24 cellular contexts compared by ENCODE assay signal in the genomic region with DNA sequence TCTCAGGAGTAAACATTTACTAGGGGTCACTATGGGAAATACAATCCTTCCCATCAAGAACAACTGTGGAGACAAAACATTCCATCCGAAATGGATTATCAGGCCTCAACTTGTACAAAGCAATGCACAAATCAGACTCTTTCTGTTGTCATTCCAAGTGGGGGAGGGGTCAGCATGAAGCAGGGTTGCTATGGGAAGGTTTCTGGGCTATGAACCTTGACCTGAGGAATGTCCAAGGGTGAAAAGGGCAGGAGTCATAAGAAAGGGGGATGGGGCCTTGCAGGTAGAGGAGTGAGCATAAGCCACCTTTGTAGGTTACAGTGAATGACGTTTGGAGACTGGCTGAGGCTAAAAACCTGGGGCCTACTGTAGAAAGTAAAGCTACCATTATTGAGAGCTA. TPM values are rescaled to one million over a fixed set of nuclear protein-coding genes. Genes with fewer than 3 reads are reported as not detected.
DNase-seq lines count a peak whose midpoint lies in the region; ATAC-seq and TF ChIP-seq lines count a peak whose summit lies in the region.
"Had no signal": no experiment of that assay in that cellular context is flagged by ENCODE, and none has a peak within 500 bp of the region (broad histone marks: within the 10 kb centered on the region; RNA-seq: fewer than 3 reads in every experiment).

No MANE protein-coding gene starts in this region.

- POLR2A ChIA-PET in naive thymus-derived CD8-positive, alpha-beta T cell (lab: Charles Lee), result no interaction called here

- DNase-seq in NCI-H526 treated with DMSO at 0.1 percent for 48 hours (lab: John Stamatoyannopoulos, UW) (peak; percentile 57), mesothelial cell of epicardium (ENCODE audit: low spot score in 2 of 2, unreplicated experiment in 2 of 2) (no peak), mucosa of descending colon (no peak), HCEC 1CT (no peak), COR-L47 (lab: John Stamatoyannopoulos, UW) (no peak)
- DNase-seq in naive thymus-derived CD8-positive, alpha-beta T cell, result no peak
- DNase-seq: activated CD4-positive, alpha-beta T cell treated with anti-CD3 and anti-CD28 coated beads, Interleukin-2, amount 50 U/mL, for 48 hours; activated effector memory CD4-positive, alpha-beta T cell treated with anti-CD3 and anti-CD28 coated beads, Interleukin-2, amount 50 U/mL, for 16 hours; CD4-positive, alpha-beta T cell; colonic mucosa; Kasumi-1; left colon; NCI-H1105 treated with DMSO at 0.1 percent for 48 hours; NCI-H2029 treated with DMSO at 0.1 percent for 48 hours; NCI-H446 treated with DMSO at 0.1 percent for 48 hours; stimulated activated CD4-positive, alpha-beta T cell treated with anti-CD3 and anti-CD28 coated beads, Interleukin-1b, Interleukin-23, amount 100 ng/mL, for 48 hours; WERI-Rb-1 had no signal

- intact Hi-C loops in mucosa of descending colon (cut with DNase I, micrococcal nuclease), result no loop called here

- H3K27me3 Mint-ChIP-seq in mesothelial cell of epicardium (ENCODE audit: low read depth), result no peaks in the 10 kb centered on the region
- peaks cover 0 to 26% (median 7%) of the 10 kb centered on the region in 5 donors for H3K27me3 Mint-ChIP-seq in naive thymus-derived CD8-positive, alpha-beta T cell

- TF ChIP-seq CTCF in mesothelial cell of epicardium (IDR thresholded peaks at IDR 0.05; ENCODE audit: unreplicated experiment) (no peak), mucosa of descending colon (IDR thresholded peaks at IDR 0.05) (no peak)

- no peaks in the 10 kb centered on the region for H3K27me3 ChIP-seq in stomach smooth muscle (ENCODE audit: control insufficient read depth in 1 of 2, insufficient read depth in 2 of 2, low read length in 2 of 2)

- peak overlapping the region; percentile 88 for H3K4me3 Mint-ChIP-seq in mesothelial cell of epicardium
- no peak overlapping the region for H3K4me3 Mint-ChIP-seq in naive thymus-derived CD8-positive, alpha-beta T cell
- H3K4me3 Mint-ChIP-seq: CD4-positive, alpha-beta T cell; stimulated activated effector memory CD8-positive, alpha-beta T cell treated with anti-CD3 and anti-CD28 coated beads, Interleukin-12 subunit alpha, Interleukin-12 subunit beta, amount 100 ng/mL, for 72 hours had no signal

- H3K4me1 Mint-ChIP-seq in mesothelial cell of epicardium, result peaks cover 79% of the 10 kb centered on the region
- H3K4me1 Mint-ChIP-seq in naive thymus-derived CD8-positive, alpha-beta T cell, result peaks cover 11 to 30% (median 19%) of the 10 kb centered on the region in 4 donors

- peak overlapping the region in 1 of 2 donors; percentile 64 for H3K9ac ChIP-seq in stomach smooth muscle (ENCODE audit: low read length in 2 of 2)

- peaks cover 58% of the 10 kb centered on the region for H3K4me1 ChIP-seq in stomach smooth muscle (ENCODE audit: control insufficient read depth, insufficient read depth, low read length)
- peaks cover 3% of the 10 kb centered on the region for H3K4me1 ChIP-seq in mucosa of descending colon (ENCODE audit: low read depth)
- H3K4me1 ChIP-seq: colonic mucosa, prostate gland had no signal

- no peaks in the 10 kb centered on the region for H3K36me3 ChIP-seq in stomach smooth muscle (ENCODE audit: control insufficient read depth in 2 of 2, insufficient read depth in 2 of 2, low read length in 2 of 2)
- H3K36me3 ChIP-seq in mucosa of descending colon (ENCODE audit: low read depth), result no peaks in the 10 kb centered on the region
- H3K36me3 ChIP-seq: colonic mucosa, prostate gland, WERI-Rb-1 had no signal

- H3K9me3 ChIP-seq in stomach smooth muscle (ENCODE audit: control insufficient read depth in 2 of 2, low read length in 2 of 2) (no peaks in the 10 kb centered on the region), mucosa of descending colon (no peaks in the 10 kb centered on the region)
- H3K9me3 ChIP-seq: colonic mucosa, prostate gland had no signal

- ATAC-seq in mucosa of descending colon, result no peak
- ATAC-seq in naive thymus-derived CD8-positive, alpha-beta T cell, result no peak
- ATAC-seq: left colon; stimulated activated effector memory CD8-positive, alpha-beta T cell treated with anti-CD3 and anti-CD28 coated beads, Interleukin-12 subunit alpha, Interleukin-12 subunit beta, amount 100 ng/mL, for 72 hours had no signal

- no peaks in the 10 kb centered on the region for H3K36me3 Mint-ChIP-seq in mesothelial cell of epicardium
- H3K36me3 Mint-ChIP-seq in naive thymus-derived CD8-positive, alpha-beta T cell, result no peaks in the 10 kb centered on the region
- H3K36me3 Mint-ChIP-seq: stimulated activated effector memory CD8-positive, alpha-beta T cell treated with anti-CD3 and anti-CD28 coated beads, Interleukin-12 subunit alpha, Interleukin-12 subunit beta, amount 100 ng/mL, for 72 hours had no signal

- H3K9me3 Mint-ChIP-seq in mesothelial cell of epicardium, result no peaks in the 10 kb centered on the region
- no peaks in the 10 kb centered on the region for H3K9me3 Mint-ChIP-seq in naive thymus-derived CD8-positive, alpha-beta T cell
- H3K9me3 Mint-ChIP-seq: CD4-positive, alpha-beta T cell; stimulated activated effector memory CD8-positive, alpha-beta T cell treated with anti-CD3 and anti-CD28 coated beads, Interleukin-12 subunit alpha, Interleukin-12 subunit beta, amount 100 ng/mL, for 72 hours had no signal

- peak overlapping the region; percentile 81 to 87 for H3K4me3 ChIP-seq in stomach smooth muscle (ENCODE audit: low read length in 2 of 2)
- no peak overlapping the region for H3K4me3 ChIP-seq in mucosa of descending colon
- H3K4me3 ChIP-seq: colonic mucosa, prostate gland, SK-N-MC had no signal

- H3K27ac ChIP-seq in cingulate gyrus (ENCODE audit: low read depth, low read length) (peak overlapping the region; percentile 14), stomach smooth muscle (ENCODE audit: low read length) (peak overlapping the region; percentile 96)
- H3K27ac ChIP-seq: colonic mucosa, RWPE1, SK-N-MC, WERI-Rb-1 had no signal

- H3K27ac Mint-ChIP-seq in mesothelial cell of epicardium, result peak overlapping the region; percentile 93
- H3K27ac Mint-ChIP-seq in naive thymus-derived CD8-positive, alpha-beta T cell, result no peak overlapping the region
- H3K27ac Mint-ChIP-seq: CD4-positive, alpha-beta T cell; stimulated activated effector memory CD8-positive, alpha-beta T cell treated with anti-CD3 and anti-CD28 coated beads, Interleukin-12 subunit alpha, Interleukin-12 subunit beta, amount 100 ng/mL, for 72 hours had no signal

RNA-seq across cellular contexts. Expression of a gene that starts 3.1 kb away (rescaled TPM):
- total RNA-seq in mesothelial cell of epicardium (25.5 to 28.1 TPM (median 25.7 TPM) in 3 replicates), mucosa of descending colon (10 to 100 TPM in 1 of 3 donors, 1 to 10 TPM in 1, under 1 TPM in 1; 0.43 to 23.5 (median 1.2) TPM)
- 1 to 10 TPM; 1.2 to 2.0 TPM for total RNA-seq in naive thymus-derived CD8-positive, alpha-beta T cell
- 1 to 10 TPM in 1 of 3 donors, under 1 TPM in 1, not detected in 1; 0.58 to 1.3 TPM for polyA plus RNA-seq in naive thymus-derived CD8-positive, alpha-beta T cell
- total RNA-seq: CD4-positive, alpha-beta T cell; T-helper 2 cell treated with Interferon-gamma antibody and Interleukin-4, amounts not matched to agents 100 ng/mL and 5 ng/mL, for 36 hours had no signal
